ENCODE assay signal across 23 cellular contexts in the genomic region with DNA sequence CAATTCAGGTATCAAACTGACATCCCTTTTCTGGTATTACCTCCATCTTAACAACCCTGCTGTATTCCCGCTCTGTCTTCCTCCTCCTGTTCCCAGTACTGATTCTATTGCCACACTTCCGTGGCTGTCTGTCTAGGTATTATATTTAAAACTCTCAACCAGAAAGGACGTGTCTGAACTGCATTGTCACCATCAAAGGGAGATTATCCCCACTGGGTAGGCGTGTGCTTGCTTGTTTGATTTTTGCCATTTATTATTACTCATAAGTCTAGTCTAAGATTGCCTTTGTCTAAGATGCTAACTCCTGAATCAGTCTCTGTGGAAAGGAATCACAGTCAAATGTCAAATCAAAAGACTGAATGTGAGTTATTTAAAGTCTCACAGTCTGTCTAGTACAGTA.
DNase-seq lines count a peak whose midpoint lies in the region; ATAC-seq and TF ChIP-seq lines count a peak whose summit lies in the region.
"Had no signal": no experiment of that assay in that cellular context is flagged by ENCODE, and none has a peak within 500 bp of the region (broad histone marks: within the 10 kb centered on the region; RNA-seq: fewer than 3 reads in every experiment).

No MANE protein-coding gene starts in this region.

- H3K36me3 ChIP-seq in breast epithelium: no peaks in the 10 kb centered on the region

- TF ChIP-seq CTCF in MCF 10A (IDR thresholded peaks at IDR 0.05; ENCODE audit: unreplicated experiment) (no peak), breast epithelium (IDR thresholded peaks at IDR 0.05) (no peak), WTC11 (IDR thresholded peaks at IDR 0.05) (no peak), dorsolateral prefrontal cortex (IDR thresholded peaks at IDR 0.05 in 54 of 56, conservative IDR thresholded peaks at IDR 0.05 in 2 of 56; ENCODE audit: low read depth in 1 of 56, partially characterized antibody in 56 of 56) (no peak)

- no peak overlapping the region for H3K4me3 Mint-ChIP-seq in MCF 10A (ENCODE audit: unreplicated experiment)
- H3K4me3 Mint-ChIP-seq in WTC11: no peak overlapping the region
- H3K4me3 Mint-ChIP-seq: CD8-positive, alpha-beta T cell; IgD-negative memory B cell had no signal

- H3K27ac ChIP-seq in breast epithelium (no peak overlapping the region), dorsolateral prefrontal cortex (no peak overlapping the region)
- H3K27ac ChIP-seq: SK-N-MC had no signal

- CTCF ChIA-PET in MCF 10A (lab: Yijun Ruan, JAX): interaction anchor here (0.6 kb wide), 1 partner anchor 1214 kb away, joined by 3 read pairs; no protein-coding TSS in a partner anchor
- CTCF ChIA-PET in WTC11 (lab: Charles Lee): no interaction called here

- intact Hi-C loops in MCF 10A (cut with micrococcal nuclease): no loop called here
- intact Hi-C loops in breast epithelium (cut with DNase I; ENCODE audit: low total_unique reads): no loop called here
- intact Hi-C loops in dorsolateral prefrontal cortex (cut with DNase I): no loop called here

- no peak overlapping the region for H3K27ac Mint-ChIP-seq in MCF 10A (ENCODE audit: low read depth, unreplicated experiment)
- peak overlapping the region; percentile 23; the same call in 1 of the 2 replicates for H3K27ac Mint-ChIP-seq in WTC11
- H3K27ac Mint-ChIP-seq: CD8-positive, alpha-beta T cell; IgD-negative memory B cell had no signal

- POLR2A ChIA-PET in MCF 10A (lab: Yijun Ruan, JAX): no interaction called here
- POLR2A ChIA-PET in WTC11 (lab: Charles Lee): no interaction called here

- TF ChIP-seq POLR2A in breast epithelium (IDR thresholded peaks at IDR 0.05): no peak

- no peaks in the 10 kb centered on the region for H3K4me1 ChIP-seq in breast epithelium

- DNase-seq in MCF 10A (ENCODE audit: unreplicated experiment): peak; percentile 72
- DNase-seq in breast epithelium (ENCODE audit: low spot score in 2 of 2): no peak
- DNase-seq in WTC11 (ENCODE audit: low spot score): no peak
- DNase-seq in HUDEP-2 (lab: John Stamatoyannopoulos, UW; ENCODE audit: unreplicated experiment in 76 of 76): no peak
- no peak for DNase-seq in NCI-H1930 (lab: John Stamatoyannopoulos, UW)
- DNase-seq in dorsolateral prefrontal cortex: no peak
- DNase-seq: AML-193; C1 segment of cervical spinal cord; Calu3; CD8-positive, alpha-beta T cell; DMS153; GOT3; Karpas-422; NCI-H1694; NCI-H2081 treated with DMSO at 0.1 percent for 48 hours; NCI-H345; NCI-H526; PC-3; SHP77 treated with DMSO at 0.1 percent for 48 hours had no signal

- H3K4me1 Mint-ChIP-seq in MCF 10A (ENCODE audit: insufficient read depth, unreplicated experiment) (peaks cover 6% of the 10 kb centered on the region), WTC11 (peaks cover 15% of the 10 kb centered on the region)
- H3K4me1 Mint-ChIP-seq: IgD-negative memory B cell had no signal

- no peaks in the 10 kb centered on the region for H3K27me3 Mint-ChIP-seq in MCF 10A (ENCODE audit: insufficient read depth, unreplicated experiment)
- H3K27me3 Mint-ChIP-seq in WTC11 (ENCODE audit: low read depth): no peaks in the 10 kb centered on the region
- H3K27me3 Mint-ChIP-seq: IgD-negative memory B cell had no signal

- H3K27me3 ChIP-seq in breast epithelium: no peaks in the 10 kb centered on the region
- peaks cover 0 to 3% (median 0%) of the 10 kb centered on the region in 45 donors for H3K27me3 ChIP-seq in dorsolateral prefrontal cortex

- ATAC-seq in WTC11: no peak
- peak; percentile 99 for ATAC-seq in esophagus mucosa
- ATAC-seq in HG02970 (IDR thresholded peaks at IDR 0.05; ENCODE audit: low FRiP score, unreplicated experiment): no peak
- ATAC-seq: CD8-positive, alpha-beta T cell; PC-3 had no signal

- H3K36me3 Mint-ChIP-seq in MCF 10A (ENCODE audit: insufficient read depth, unreplicated experiment): no peaks in the 10 kb centered on the region
- H3K36me3 Mint-ChIP-seq in WTC11: no peaks in the 10 kb centered on the region
- H3K36me3 Mint-ChIP-seq: CD8-positive, alpha-beta T cell; IgD-negative memory B cell had no signal

- H3K4me3 ChIP-seq in breast epithelium (no peak overlapping the region), dorsolateral prefrontal cortex (no peak overlapping the region)
- H3K4me3 ChIP-seq: SK-N-MC had no signal

- no TSS peak for BruUV-seq in MCF 10A (replicated peaks; lab: Mats Ljungman, UMichigan)

- no peaks in the 10 kb centered on the region for H3K9me3 ChIP-seq in breast epithelium

- H3K9me3 Mint-ChIP-seq in MCF 10A (ENCODE audit: unreplicated experiment) (no peaks in the 10 kb centered on the region), WTC11 (no peaks in the 10 kb centered on the region)
- H3K9me3 Mint-ChIP-seq: CD8-positive, alpha-beta T cell; IgD-negative memory B cell had no signal

TF ChIP-seq in WTC11, 78 proteins besides CTCF, POLR2A, EP300 and RAD21:
- TF ChIP-seq SMAD4 (CRISPR knock-in tag; IDR thresholded peaks at IDR 0.05) (no peak), IRF2 (CRISPR knock-in tag; IDR thresholded peaks at IDR 0.05; ENCODE audit: borderline replicate concordance, low read depth) (no peak), NR1H2 (CRISPR knock-in tag; IDR thresholded peaks at IDR 0.05) (no peak), EMX1 (CRISPR knock-in tag; IDR thresholded peaks at IDR 0.05) (no peak), ZNF396 (CRISPR knock-in tag; IDR thresholded peaks at IDR 0.05; ENCODE audit: borderline replicate concordance) (no peak)
- TF ChIP-seq, protein P1, sequence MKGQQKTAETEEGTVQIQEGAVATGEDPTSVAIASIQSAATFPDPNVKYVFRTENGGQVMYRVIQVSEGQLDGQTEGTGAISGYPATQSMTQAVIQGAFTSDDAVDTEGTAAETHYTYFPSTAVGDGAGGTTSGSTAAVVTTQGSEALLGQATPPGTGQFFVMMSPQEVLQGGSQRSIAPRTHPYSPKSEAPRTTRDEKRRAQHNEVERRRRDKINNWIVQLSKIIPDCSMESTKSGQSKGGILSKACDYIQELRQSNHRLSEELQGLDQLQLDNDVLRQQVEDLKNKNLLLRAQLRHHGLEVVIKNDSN (CRISPR knock-in tag; IDR thresholded peaks at IDR 0.05): no peak
TF ChIP-seq in WTC11: peak in this region for 0.
